Comparison of ENCODE assay signal across 1 cellular context in the genomic region with DNA sequence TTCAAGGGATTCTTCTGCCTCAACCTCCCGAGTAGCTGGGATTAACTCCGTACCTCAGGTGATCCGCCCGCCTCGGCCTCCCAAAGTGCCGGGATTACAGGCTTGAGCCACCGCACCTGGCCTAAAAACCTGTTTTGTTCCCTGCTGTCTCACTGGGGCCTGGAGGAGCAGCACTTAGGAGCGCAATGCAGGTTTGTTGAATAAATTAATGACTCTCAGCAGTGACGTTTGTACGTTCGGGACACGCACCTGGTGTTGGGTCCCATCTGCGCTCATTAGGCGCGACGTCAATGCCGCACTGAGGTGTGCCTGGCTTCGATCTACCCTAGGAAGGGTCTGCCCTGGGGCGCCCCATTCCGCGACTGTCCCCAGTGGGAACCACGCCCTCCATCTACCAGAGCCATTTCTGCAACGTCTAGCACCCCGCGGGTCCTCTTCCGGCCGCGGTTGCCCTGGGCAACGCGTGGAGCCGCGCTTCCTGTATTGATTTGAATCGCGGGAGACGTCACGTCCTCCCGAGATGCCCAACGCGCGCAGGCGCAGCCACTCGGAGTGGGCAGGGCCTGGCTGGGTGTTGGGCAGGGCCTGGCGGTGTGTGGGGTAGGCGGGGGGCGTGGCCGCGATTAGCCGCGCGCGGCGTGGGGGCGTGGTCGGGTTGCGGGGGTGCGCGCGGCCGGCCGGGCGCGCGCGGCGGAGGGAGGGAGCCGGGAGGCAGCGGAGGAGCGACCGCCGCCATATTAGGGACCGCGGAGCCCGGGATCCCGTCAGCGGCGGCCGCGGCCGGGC.
TF ChIP-seq lines count a peak whose summit lies in the region.

A gene (plus strand): TSS at position 714 of the 786 bp plus-strand sequence. CDS start 16,679 bp downstream, outside the sequence.

TF ChIP-seq in HepG2, 621 proteins besides CTCF, POLR2A, EP300 and RAD21 (continued from another document and continues in another):
- TF ChIP-seq, protein P1, sequence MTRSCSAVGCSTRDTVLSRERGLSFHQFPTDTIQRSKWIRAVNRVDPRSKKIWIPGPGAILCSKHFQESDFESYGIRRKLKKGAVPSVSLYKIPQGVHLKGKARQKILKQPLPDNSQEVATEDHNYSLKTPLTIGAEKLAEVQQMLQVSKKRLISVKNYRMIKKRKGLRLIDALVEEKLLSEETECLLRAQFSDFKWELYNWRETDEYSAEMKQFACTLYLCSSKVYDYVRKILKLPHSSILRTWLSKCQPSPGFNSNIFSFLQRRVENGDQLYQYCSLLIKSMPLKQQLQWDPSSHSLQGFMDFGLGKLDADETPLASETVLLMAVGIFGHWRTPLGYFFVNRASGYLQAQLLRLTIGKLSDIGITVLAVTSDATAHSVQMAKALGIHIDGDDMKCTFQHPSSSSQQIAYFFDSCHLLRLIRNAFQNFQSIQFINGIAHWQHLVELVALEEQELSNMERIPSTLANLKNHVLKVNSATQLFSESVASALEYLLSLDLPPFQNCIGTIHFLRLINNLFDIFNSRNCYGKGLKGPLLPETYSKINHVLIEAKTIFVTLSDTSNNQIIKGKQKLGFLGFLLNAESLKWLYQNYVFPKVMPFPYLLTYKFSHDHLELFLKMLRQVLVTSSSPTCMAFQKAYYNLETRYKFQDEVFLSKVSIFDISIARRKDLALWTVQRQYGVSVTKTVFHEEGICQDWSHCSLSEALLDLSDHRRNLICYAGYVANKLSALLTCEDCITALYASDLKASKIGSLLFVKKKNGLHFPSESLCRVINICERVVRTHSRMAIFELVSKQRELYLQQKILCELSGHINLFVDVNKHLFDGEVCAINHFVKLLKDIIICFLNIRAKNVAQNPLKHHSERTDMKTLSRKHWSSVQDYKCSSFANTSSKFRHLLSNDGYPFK (CRISPR knock-in tag; IDR thresholded peaks at IDR 0.05; ENCODE audit: borderline replicate concordance): peak; percentile 64; the same call in 1 of the 2 replicates
- TF ChIP-seq POLR2G (IDR thresholded peaks at IDR 0.05; ENCODE audit: low read depth, low read length) (peak; percentile 76), MEF2D (CRISPR knock-in tag; IDR thresholded peaks at IDR 0.05) (no peak), HDAC2 (CRISPR knock-in tag; IDR thresholded peaks at IDR 0.05) (peak; percentile 47; the same call in 1 of the 2 replicates), MBD4 (IDR thresholded peaks at IDR 0.05; ENCODE audit: borderline replicate concordance, low read length) (no peak), KLF13 (CRISPR knock-in tag; IDR thresholded peaks at IDR 0.05) (0 out of 2 replicates have a peak, but pooled peaks have one; percentile 64), ZNF782 (CRISPR knock-in tag; IDR thresholded peaks at IDR 0.05; ENCODE audit: borderline replicate concordance) (no peak), ZNF766 (CRISPR knock-in tag; IDR thresholded peaks at IDR 0.05; ENCODE audit: borderline replicate concordance) (no peak), ETV5 (CRISPR knock-in tag; IDR thresholded peaks at IDR 0.05; ENCODE audit: borderline replicate concordance) (peak; percentile 97), MXD4 (CRISPR knock-in tag; IDR thresholded peaks at IDR 0.05) (peak; percentile 85), PITX1 (CRISPR knock-in tag; IDR thresholded peaks at IDR 0.05) (no peak; the same call in 1 of the 2 replicates), ZMYM3 (CRISPR knock-in tag; IDR thresholded peaks at IDR 0.05) (no peak), ELF1 (CRISPR knock-in tag; IDR thresholded peaks at IDR 0.05) (peak; percentile 96), SOX5 (CRISPR knock-in tag; IDR thresholded peaks at IDR 0.05; ENCODE audit: borderline replicate concordance) (no peak), ZNF101 (CRISPR knock-in tag; IDR thresholded peaks at IDR 0.05; ENCODE audit: borderline replicate concordance, low read depth) (no peak), SMAD1 (CRISPR knock-in tag; IDR thresholded peaks at IDR 0.05; ENCODE audit: borderline replicate concordance, low read depth) (no peak), RFX1 (IDR thresholded peaks at IDR 0.05) (peak; percentile 98), HOXA7 (CRISPR knock-in tag; IDR thresholded peaks at IDR 0.05) (no peak), MYNN (CRISPR knock-in tag; IDR thresholded peaks at IDR 0.05; ENCODE audit: low read depth) (no peak), MAFK (conservative IDR thresholded peaks at IDR 0.05 in 1 of 2, IDR thresholded peaks at IDR 0.05 in 1 of 2; ENCODE audit: low read length in 2 of 2) (no peak), CEBPG (CRISPR knock-in tag; IDR thresholded peaks at IDR 0.05) (0 out of 2 replicates have a peak, but pooled peaks have one; percentile 2), NR3C1 (CRISPR knock-in tag; IDR thresholded peaks at IDR 0.05) (no peak), ZMYM4 (CRISPR knock-in tag; IDR thresholded peaks at IDR 0.05) (peak; percentile 64; the same call in 1 of the 2 replicates), SMAD9 (CRISPR knock-in tag; IDR thresholded peaks at IDR 0.05) (no peak), NCOA5 (CRISPR knock-in tag; IDR thresholded peaks at IDR 0.05) (no peak), ZBTB20 (CRISPR knock-in tag; IDR thresholded peaks at IDR 0.05; ENCODE audit: borderline replicate concordance, low read depth) (no peak), RARA (CRISPR knock-in tag; IDR thresholded peaks at IDR 0.05) (no peak), RFX3 (CRISPR knock-in tag; IDR thresholded peaks at IDR 0.05) (peak; percentile 99)
- TF ChIP-seq, protein P2, sequence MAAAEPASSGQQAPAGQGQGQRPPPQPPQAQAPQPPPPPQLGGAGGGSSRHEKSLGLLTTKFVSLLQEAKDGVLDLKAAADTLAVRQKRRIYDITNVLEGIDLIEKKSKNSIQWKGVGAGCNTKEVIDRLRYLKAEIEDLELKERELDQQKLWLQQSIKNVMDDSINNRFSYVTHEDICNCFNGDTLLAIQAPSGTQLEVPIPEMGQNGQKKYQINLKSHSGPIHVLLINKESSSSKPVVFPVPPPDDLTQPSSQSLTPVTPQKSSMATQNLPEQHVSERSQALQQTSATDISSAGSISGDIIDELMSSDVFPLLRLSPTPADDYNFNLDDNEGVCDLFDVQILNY (CRISPR knock-in tag; conservative IDR thresholded peaks at IDR 0.05): peak; percentile 60; the same call in 1 of the 2 replicates
- TF ChIP-seq, protein P3, sequence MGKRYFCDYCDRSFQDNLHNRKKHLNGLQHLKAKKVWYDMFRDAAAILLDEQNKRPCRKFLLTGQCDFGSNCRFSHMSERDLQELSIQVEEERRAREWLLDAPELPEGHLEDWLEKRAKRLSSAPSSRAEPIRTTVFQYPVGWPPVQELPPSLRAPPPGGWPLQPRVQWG (CRISPR knock-in tag; IDR thresholded peaks at IDR 0.05; ENCODE audit: borderline replicate concordance, low read depth): no peak
- TF ChIP-seq, protein P4, sequence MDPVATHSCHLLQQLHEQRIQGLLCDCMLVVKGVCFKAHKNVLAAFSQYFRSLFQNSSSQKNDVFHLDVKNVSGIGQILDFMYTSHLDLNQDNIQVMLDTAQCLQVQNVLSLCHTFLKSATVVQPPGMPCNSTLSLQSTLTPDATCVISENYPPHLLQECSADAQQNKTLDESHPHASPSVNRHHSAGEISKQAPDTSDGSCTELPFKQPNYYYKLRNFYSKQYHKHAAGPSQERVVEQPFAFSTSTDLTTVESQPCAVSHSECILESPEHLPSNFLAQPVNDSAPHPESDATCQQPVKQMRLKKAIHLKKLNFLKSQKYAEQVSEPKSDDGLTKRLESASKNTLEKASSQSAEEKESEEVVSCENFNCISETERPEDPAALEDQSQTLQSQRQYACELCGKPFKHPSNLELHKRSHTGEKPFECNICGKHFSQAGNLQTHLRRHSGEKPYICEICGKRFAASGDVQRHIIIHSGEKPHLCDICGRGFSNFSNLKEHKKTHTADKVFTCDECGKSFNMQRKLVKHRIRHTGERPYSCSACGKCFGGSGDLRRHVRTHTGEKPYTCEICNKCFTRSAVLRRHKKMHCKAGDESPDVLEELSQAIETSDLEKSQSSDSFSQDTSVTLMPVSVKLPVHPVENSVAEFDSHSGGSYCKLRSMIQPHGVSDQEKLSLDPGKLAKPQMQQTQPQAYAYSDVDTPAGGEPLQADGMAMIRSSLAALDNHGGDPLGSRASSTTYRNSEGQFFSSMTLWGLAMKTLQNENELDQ (CRISPR knock-in tag; IDR thresholded peaks at IDR 0.05; ENCODE audit: borderline replicate concordance): no peak
- TF ChIP-seq, protein P5, sequence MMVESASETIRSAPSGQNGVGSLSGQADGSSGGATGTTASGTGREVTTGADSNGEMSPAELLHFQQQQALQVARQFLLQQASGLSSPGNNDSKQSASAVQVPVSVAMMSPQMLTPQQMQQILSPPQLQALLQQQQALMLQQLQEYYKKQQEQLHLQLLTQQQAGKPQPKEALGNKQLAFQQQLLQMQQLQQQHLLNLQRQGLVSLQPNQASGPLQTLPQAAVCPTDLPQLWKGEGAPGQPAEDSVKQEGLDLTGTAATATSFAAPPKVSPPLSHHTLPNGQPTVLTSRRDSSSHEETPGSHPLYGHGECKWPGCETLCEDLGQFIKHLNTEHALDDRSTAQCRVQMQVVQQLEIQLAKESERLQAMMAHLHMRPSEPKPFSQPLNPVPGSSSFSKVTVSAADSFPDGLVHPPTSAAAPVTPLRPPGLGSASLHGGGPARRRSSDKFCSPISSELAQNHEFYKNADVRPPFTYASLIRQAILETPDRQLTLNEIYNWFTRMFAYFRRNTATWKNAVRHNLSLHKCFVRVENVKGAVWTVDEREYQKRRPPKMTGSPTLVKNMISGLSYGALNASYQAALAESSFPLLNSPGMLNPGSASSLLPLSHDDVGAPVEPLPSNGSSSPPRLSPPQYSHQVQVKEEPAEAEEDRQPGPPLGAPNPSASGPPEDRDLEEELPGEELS (CRISPR knock-in tag; IDR thresholded peaks at IDR 0.05): 0 out of 2 replicates have a peak, but pooled peaks have one; percentile 23
- TF ChIP-seq, protein P6, sequence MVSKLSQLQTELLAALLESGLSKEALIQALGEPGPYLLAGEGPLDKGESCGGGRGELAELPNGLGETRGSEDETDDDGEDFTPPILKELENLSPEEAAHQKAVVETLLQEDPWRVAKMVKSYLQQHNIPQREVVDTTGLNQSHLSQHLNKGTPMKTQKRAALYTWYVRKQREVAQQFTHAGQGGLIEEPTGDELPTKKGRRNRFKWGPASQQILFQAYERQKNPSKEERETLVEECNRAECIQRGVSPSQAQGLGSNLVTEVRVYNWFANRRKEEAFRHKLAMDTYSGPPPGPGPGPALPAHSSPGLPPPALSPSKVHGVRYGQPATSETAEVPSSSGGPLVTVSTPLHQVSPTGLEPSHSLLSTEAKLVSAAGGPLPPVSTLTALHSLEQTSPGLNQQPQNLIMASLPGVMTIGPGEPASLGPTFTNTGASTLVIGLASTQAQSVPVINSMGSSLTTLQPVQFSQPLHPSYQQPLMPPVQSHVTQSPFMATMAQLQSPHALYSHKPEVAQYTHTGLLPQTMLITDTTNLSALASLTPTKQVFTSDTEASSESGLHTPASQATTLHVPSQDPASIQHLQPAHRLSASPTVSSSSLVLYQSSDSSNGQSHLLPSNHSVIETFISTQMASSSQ (IDR thresholded peaks at IDR 0.05; ENCODE audit: low read depth): no peak
- TF ChIP-seq, protein P6 (CRISPR knock-in tag; IDR thresholded peaks at IDR 0.05; ENCODE audit: borderline replicate concordance): peak; percentile 43; the same call in 1 of the 2 replicates
- TF ChIP-seq, protein P7, sequence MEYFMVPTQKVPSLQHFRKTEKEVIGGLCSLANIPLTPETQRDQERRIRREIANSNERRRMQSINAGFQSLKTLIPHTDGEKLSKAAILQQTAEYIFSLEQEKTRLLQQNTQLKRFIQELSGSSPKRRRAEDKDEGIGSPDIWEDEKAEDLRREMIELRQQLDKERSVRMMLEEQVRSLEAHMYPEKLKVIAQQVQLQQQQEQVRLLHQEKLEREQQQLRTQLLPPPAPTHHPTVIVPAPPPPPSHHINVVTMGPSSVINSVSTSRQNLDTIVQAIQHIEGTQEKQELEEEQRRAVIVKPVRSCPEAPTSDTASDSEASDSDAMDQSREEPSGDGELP (IDR thresholded peaks at IDR 0.05; ENCODE audit: borderline replicate concordance, low read depth): no peak; the same call in 1 of the 2 replicates
- TF ChIP-seq, protein P8, sequence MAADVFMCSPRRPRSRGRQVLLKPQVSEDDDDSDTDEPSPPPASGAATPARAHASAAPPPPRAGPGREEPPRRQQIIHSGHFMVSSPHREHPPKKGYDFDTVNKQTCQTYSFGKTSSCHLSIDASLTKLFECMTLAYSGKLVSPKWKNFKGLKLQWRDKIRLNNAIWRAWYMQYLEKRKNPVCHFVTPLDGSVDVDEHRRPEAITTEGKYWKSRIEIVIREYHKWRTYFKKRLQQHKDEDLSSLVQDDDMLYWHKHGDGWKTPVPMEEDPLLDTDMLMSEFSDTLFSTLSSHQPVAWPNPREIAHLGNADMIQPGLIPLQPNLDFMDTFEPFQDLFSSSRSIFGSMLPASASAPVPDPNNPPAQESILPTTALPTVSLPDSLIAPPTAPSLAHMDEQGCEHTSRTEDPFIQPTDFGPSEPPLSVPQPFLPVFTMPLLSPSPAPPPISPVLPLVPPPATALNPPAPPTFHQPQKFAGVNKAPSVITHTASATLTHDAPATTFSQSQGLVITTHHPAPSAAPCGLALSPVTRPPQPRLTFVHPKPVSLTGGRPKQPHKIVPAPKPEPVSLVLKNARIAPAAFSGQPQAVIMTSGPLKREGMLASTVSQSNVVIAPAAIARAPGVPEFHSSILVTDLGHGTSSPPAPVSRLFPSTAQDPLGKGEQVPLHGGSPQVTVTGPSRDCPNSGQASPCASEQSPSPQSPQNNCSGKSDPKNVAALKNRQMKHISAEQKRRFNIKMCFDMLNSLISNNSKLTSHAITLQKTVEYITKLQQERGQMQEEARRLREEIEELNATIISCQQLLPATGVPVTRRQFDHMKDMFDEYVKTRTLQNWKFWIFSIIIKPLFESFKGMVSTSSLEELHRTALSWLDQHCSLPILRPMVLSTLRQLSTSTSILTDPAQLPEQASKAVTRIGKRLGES (CRISPR knock-in tag; IDR thresholded peaks at IDR 0.05; ENCODE audit: borderline replicate concordance): no peak
- TF ChIP-seq, protein P9, sequence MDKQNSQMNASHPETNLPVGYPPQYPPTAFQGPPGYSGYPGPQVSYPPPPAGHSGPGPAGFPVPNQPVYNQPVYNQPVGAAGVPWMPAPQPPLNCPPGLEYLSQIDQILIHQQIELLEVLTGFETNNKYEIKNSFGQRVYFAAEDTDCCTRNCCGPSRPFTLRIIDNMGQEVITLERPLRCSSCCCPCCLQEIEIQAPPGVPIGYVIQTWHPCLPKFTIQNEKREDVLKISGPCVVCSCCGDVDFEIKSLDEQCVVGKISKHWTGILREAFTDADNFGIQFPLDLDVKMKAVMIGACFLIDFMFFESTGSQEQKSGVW (CRISPR knock-in tag; IDR thresholded peaks at IDR 0.05; ENCODE audit: borderline replicate concordance): no peak
